2 cellular contexts compared by ENCODE assay signal in the genomic region with DNA sequence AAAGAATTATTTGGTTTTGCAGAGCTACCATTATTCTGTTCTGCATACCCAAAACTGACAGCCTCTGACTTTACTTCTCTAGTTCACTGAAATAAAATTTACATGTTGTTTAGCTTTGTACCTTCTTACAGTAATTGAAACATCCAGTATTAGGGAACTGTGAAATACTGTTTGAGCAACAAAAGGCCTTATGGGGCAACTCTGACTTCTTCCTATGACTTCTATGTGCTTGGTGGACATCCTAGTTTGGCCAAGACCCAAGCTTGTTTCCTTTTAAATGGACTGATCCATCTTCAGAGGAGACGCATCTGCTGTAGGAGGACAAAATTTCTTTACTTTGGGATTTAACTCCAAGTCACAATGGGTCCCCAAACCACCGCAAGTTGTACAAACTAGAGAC.
TF ChIP-seq lines count a peak whose summit lies in the region.

No MANE protein-coding gene starts in this region.

TF ChIP-seq in HepG2, 621 proteins besides CTCF, POLR2A, EP300 and RAD21:
- TF ChIP-seq JARID2 (CRISPR knock-in tag; IDR thresholded peaks at IDR 0.05; ENCODE audit: insufficient replicate concordance) (no peak), ZNF441 (CRISPR knock-in tag; IDR thresholded peaks at IDR 0.05; ENCODE audit: borderline replicate concordance) (no peak), GRHL1 (CRISPR knock-in tag; conservative IDR thresholded peaks at IDR 0.05) (no peak), SOX13 (IDR thresholded peaks at IDR 0.05) (no peak), SOX13 (CRISPR knock-in tag; conservative IDR thresholded peaks at IDR 0.05 in 1 of 2, IDR thresholded peaks at IDR 0.05 in 1 of 2) (no peak), ZNF562 (CRISPR knock-in tag; IDR thresholded peaks at IDR 0.05; ENCODE audit: borderline replicate concordance) (no peak), PHF5A (CRISPR knock-in tag; IDR thresholded peaks at IDR 0.05; ENCODE audit: low read depth, unreplicated experiment) (no peak), UBTF (CRISPR knock-in tag; IDR thresholded peaks at IDR 0.05) (no peak), ZNF567 (CRISPR knock-in tag; IDR thresholded peaks at IDR 0.05; ENCODE audit: borderline replicate concordance) (no peak), TCF12 (IDR thresholded peaks at IDR 0.05) (no peak), TCF12 (CRISPR knock-in tag; IDR thresholded peaks at IDR 0.05) (no peak), TSC22D2 (CRISPR knock-in tag; IDR thresholded peaks at IDR 0.05; ENCODE audit: borderline replicate concordance) (no peak)
- TF ChIP-seq, protein P1, sequence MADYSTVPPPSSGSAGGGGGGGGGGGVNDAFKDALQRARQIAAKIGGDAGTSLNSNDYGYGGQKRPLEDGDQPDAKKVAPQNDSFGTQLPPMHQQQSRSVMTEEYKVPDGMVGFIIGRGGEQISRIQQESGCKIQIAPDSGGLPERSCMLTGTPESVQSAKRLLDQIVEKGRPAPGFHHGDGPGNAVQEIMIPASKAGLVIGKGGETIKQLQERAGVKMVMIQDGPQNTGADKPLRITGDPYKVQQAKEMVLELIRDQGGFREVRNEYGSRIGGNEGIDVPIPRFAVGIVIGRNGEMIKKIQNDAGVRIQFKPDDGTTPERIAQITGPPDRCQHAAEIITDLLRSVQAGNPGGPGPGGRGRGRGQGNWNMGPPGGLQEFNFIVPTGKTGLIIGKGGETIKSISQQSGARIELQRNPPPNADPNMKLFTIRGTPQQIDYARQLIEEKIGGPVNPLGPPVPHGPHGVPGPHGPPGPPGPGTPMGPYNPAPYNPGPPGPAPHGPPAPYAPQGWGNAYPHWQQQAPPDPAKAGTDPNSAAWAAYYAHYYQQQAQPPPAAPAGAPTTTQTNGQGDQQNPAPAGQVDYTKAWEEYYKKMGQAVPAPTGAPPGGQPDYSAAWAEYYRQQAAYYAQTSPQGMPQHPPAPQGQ (CRISPR knock-in tag; IDR thresholded peaks at IDR 0.05; ENCODE audit: borderline replicate concordance): no peak
- TF ChIP-seq, protein P2, sequence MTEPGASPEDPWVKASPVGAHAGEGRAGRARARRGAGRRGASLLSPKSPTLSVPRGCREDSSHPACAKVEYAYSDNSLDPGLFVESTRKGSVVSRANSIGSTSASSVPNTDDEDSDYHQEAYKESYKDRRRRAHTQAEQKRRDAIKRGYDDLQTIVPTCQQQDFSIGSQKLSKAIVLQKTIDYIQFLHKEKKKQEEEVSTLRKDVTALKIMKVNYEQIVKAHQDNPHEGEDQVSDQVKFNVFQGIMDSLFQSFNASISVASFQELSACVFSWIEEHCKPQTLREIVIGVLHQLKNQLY (CRISPR knock-in tag; IDR thresholded peaks at IDR 0.05): no peak
- TF ChIP-seq, protein P3, sequence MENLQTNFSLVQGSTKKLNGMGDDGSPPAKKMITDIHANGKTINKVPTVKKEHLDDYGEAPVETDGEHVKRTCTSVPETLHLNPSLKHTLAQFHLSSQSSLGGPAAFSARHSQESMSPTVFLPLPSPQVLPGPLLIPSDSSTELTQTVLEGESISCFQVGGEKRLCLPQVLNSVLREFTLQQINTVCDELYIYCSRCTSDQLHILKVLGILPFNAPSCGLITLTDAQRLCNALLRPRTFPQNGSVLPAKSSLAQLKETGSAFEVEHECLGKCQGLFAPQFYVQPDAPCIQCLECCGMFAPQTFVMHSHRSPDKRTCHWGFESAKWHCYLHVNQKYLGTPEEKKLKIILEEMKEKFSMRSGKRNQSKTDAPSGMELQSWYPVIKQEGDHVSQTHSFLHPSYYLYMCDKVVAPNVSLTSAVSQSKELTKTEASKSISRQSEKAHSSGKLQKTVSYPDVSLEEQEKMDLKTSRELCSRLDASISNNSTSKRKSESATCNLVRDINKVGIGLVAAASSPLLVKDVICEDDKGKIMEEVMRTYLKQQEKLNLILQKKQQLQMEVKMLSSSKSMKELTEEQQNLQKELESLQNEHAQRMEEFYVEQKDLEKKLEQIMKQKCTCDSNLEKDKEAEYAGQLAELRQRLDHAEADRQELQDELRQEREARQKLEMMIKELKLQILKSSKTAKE (CRISPR knock-in tag; IDR thresholded peaks at IDR 0.05; ENCODE audit: borderline replicate concordance): no peak

TF ChIP-seq in endothelial cell of umbilical vein, 7 proteins besides CTCF, POLR2A, EP300 and RAD21:
- TF ChIP-seq EZH2 (IDR thresholded peaks at IDR 0.05; ENCODE audit: borderline replicate concordance, low read depth, low read length, severe bottlenecking) (no peak), POLR2AphosphoS5 (IDR thresholded peaks at IDR 0.05; ENCODE audit: insufficient read depth, low read depth, low read length) (no peak), JUN (IDR thresholded peaks at IDR 0.05; ENCODE audit: borderline replicate concordance, insufficient read depth, insufficient read length, low read depth) (no peak), GATA2 (IDR thresholded peaks at IDR 0.05; ENCODE audit: insufficient read depth, insufficient read length, low read depth, low read length) (no peak), MYC (IDR thresholded peaks at IDR 0.05; ENCODE audit: low read depth, low read length) (no peak), FOS (IDR thresholded peaks at IDR 0.05; ENCODE audit: borderline replicate concordance, insufficient read depth, low read length) (no peak)
- TF ChIP-seq, protein P4, sequence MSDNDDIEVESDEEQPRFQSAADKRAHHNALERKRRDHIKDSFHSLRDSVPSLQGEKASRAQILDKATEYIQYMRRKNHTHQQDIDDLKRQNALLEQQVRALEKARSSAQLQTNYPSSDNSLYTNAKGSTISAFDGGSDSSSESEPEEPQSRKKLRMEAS (IDR thresholded peaks at IDR 0.05; ENCODE audit: insufficient read depth, insufficient read length): no peak
